In genomic region chr7:45594780-45595535, GRCh38 we compare ENCODE assay signal across 25 cellular contexts. TPM values are rescaled to one million over a fixed set of nuclear protein-coding genes. Genes with fewer than 3 reads are reported as not detected.
DNase-seq lines count a peak whose midpoint lies in the region; ATAC-seq, FAIRE-seq and TF ChIP-seq lines count a peak whose summit lies in the region.
"Had no signal": no experiment of that assay in that cellular context is flagged by ENCODE, and none has a peak within 500 bp of the region (broad histone marks: within the 10 kb centered on the region; RNA-seq: fewer than 3 reads in every experiment).

No MANE protein-coding gene starts in this region.

- H3K4me1 ChIP-seq in kidney (ENCODE audit: control insufficient read depth in 1 of 2, insufficient read depth in 1 of 2, low read depth in 1 of 2, low read length in 2 of 2) (no peaks in the 10 kb centered on the region), stomach (no peaks in the 10 kb centered on the region)
- H3K4me1 ChIP-seq: BLaER1 had no signal

- no peak for TF ChIP-seq EP300 in stomach (IDR thresholded peaks at IDR 0.05)

- no peaks in the 10 kb centered on the region for H3K27me3 ChIP-seq in stomach
- H3K27me3 ChIP-seq: BLaER1 had no signal

- ATAC-seq in activated CD8-positive, alpha-beta memory T cell treated with anti-CD3 and anti-CD28 coated beads, Interleukin-2, amount 10 ng/mL, durations not matched to agents 7 days and 5 days, result no peak
- no peak for ATAC-seq in SK-N-SH treated with all-trans-retinoic acid at 6 μM for 48 hours
- ATAC-seq: CD8-positive, alpha-beta T cell; GM12878; PC-3 had no signal

- intact Hi-C loops in kidney (cut with DNase I) (no loop called here), stomach (cut with DNase I; ENCODE audit: low total_unique reads) (no loop called here)
- intact Hi-C loops in activated CD4-positive, alpha-beta T cell treated with anti-CD3 and anti-CD28 coated beads, Interleukin-2, amount 10 ng/mL, durations not matched to agents 24 days and 14 days (cut with micrococcal nuclease), result no loop called here

- no peaks in the 10 kb centered on the region for H3K36me3 Mint-ChIP-seq in activated CD8-positive, alpha-beta memory T cell treated with anti-CD3 and anti-CD28 coated beads, Interleukin-2, amount 10 ng/mL, durations not matched to agents 7 days and 5 days
- no peaks in the 10 kb centered on the region for H3K36me3 Mint-ChIP-seq in activated CD4-positive, alpha-beta T cell treated with anti-CD3 and anti-CD28 coated beads, Interleukin-2, amount 10 ng/mL, durations not matched to agents 24 days and 14 days (ENCODE audit: low read depth)
- H3K36me3 Mint-ChIP-seq: CD8-positive, alpha-beta T cell had no signal

- WGBS in stomach, 5 donors, result 70 to 83% (median 76%) methylated on average over 7 of the region's 7 CpGs

- no peak overlapping the region for H3K27ac Mint-ChIP-seq in activated CD8-positive, alpha-beta memory T cell treated with anti-CD3 and anti-CD28 coated beads, Interleukin-2, amount 10 ng/mL, durations not matched to agents 7 days and 5 days
- H3K27ac Mint-ChIP-seq in activated CD4-positive, alpha-beta T cell treated with anti-CD3 and anti-CD28 coated beads, Interleukin-2, amount 10 ng/mL, durations not matched to agents 24 days and 14 days, result no peak overlapping the region
- H3K27ac Mint-ChIP-seq: CD8-positive, alpha-beta T cell had no signal

- no peaks in the 10 kb centered on the region for H3K9me3 Mint-ChIP-seq in activated CD8-positive, alpha-beta memory T cell treated with anti-CD3 and anti-CD28 coated beads, Interleukin-2, amount 10 ng/mL, durations not matched to agents 7 days and 5 days (ENCODE audit: low read depth)
- no peaks in the 10 kb centered on the region for H3K9me3 Mint-ChIP-seq in activated CD4-positive, alpha-beta T cell treated with anti-CD3 and anti-CD28 coated beads, Interleukin-2, amount 10 ng/mL, durations not matched to agents 24 days and 14 days
- H3K9me3 Mint-ChIP-seq: CD8-positive, alpha-beta T cell had no signal

- DNase-seq in activated CD8-positive, alpha-beta memory T cell treated with anti-CD3 and anti-CD28 coated beads, Interleukin-2, amount 10 ng/mL, durations not matched to agents 7 days and 5 days, result peak; percentile 18
- DNase-seq in activated CD8-positive, alpha-beta memory T cell treated with anti-CD3 and anti-CD28 coated beads, Interleukin-2, amount 50 U/mL, for 48 hours, result no peak
- DNase-seq in kidney (peak; percentile 10), stomach (peak; percentile 4), NCI-H524 treated with DMSO at 0.1 percent for 48 hours (lab: John Stamatoyannopoulos, UW) (no peak)
- no peak for DNase-seq in activated CD4-positive, alpha-beta T cell treated with anti-CD3 and anti-CD28 coated beads, Interleukin-2, amount 10 ng/mL, durations not matched to agents 24 days and 14 days
- no peak for DNase-seq in stimulated activated CD4-positive, alpha-beta T cell treated with anti-CD3 and anti-CD28 coated beads, Interleukin-4, amount 100 ng/mL, for 1 hour
- DNase-seq: 8988T, DND-41, GDM1, GOT3, KBM-7, MV-4-11, NCI-H1417, NCI-H187 treated with DMSO at 0.1 percent for 48 hours, NCI-H446 treated with DMSO at 0.1 percent for 48 hours, NCI-H774, PC-3 had no signal

- no peaks in the 10 kb centered on the region for H3K27me3 Mint-ChIP-seq in activated CD8-positive, alpha-beta memory T cell treated with anti-CD3 and anti-CD28 coated beads, Interleukin-2, amount 10 ng/mL, durations not matched to agents 7 days and 5 days
- no peaks in the 10 kb centered on the region for H3K27me3 Mint-ChIP-seq in activated CD4-positive, alpha-beta T cell treated with anti-CD3 and anti-CD28 coated beads, Interleukin-2, amount 10 ng/mL, durations not matched to agents 24 days and 14 days

- no peak overlapping the region for H3K9ac ChIP-seq in kidney (ENCODE audit: low read length in 2 of 2)
- H3K9ac ChIP-seq: BLaER1 had no signal

- H3K27ac ChIP-seq in kidney (ENCODE audit: low read depth in 2 of 2, low read length in 2 of 2) (no peak overlapping the region), stomach (no peak overlapping the region)
- H3K27ac ChIP-seq: BLaER1, RWPE1 had no signal

- no peaks in the 10 kb centered on the region for H3K4me1 Mint-ChIP-seq in activated CD8-positive, alpha-beta memory T cell treated with anti-CD3 and anti-CD28 coated beads, Interleukin-2, amount 10 ng/mL, durations not matched to agents 7 days and 5 days
- H3K4me1 Mint-ChIP-seq in activated CD4-positive, alpha-beta T cell treated with anti-CD3 and anti-CD28 coated beads, Interleukin-2, amount 10 ng/mL, durations not matched to agents 24 days and 14 days, result no peaks in the 10 kb centered on the region

- H3K4me3 Mint-ChIP-seq in activated CD8-positive, alpha-beta memory T cell treated with anti-CD3 and anti-CD28 coated beads, Interleukin-2, amount 10 ng/mL, durations not matched to agents 7 days and 5 days, result no peak overlapping the region
- no peak overlapping the region for H3K4me3 Mint-ChIP-seq in activated CD4-positive, alpha-beta T cell treated with anti-CD3 and anti-CD28 coated beads, Interleukin-2, amount 10 ng/mL, durations not matched to agents 24 days and 14 days
- H3K4me3 Mint-ChIP-seq: CD8-positive, alpha-beta T cell had no signal

- TF ChIP-seq POLR2A in stomach (IDR thresholded peaks at IDR 0.05), result no peak

- H3K4me3 ChIP-seq in kidney (ENCODE audit: low read length in 2 of 2) (no peak overlapping the region), stomach (no peak overlapping the region)
- H3K4me3 ChIP-seq: BLaER1, GM12878 had no signal

- no peak for TF ChIP-seq CTCF in kidney (IDR thresholded peaks at IDR 0.05; ENCODE audit: borderline replicate concordance, extremely low read depth, insufficient read depth)
- TF ChIP-seq CTCF in stomach (IDR thresholded peaks at IDR 0.05), result no peak

- CTCF ChIA-PET in activated CD8-positive, alpha-beta memory T cell treated with anti-CD3 and anti-CD28 coated beads, Interleukin-2, amount 10 ng/mL, durations not matched to agents 7 days and 5 days (lab: Charles Lee), result no interaction called here

- no peak for FAIRE-seq in kidney (lab: Jason Lieb, UNC)
- FAIRE-seq: D721Med, GM12878, GM18507 had no signal

- no peaks in the 10 kb centered on the region for H3K9me3 ChIP-seq in kidney (ENCODE audit: control insufficient read depth in 1 of 2, low read length in 2 of 2)
- no peaks in the 10 kb centered on the region for H3K9me3 ChIP-seq in stomach
- H3K9me3 ChIP-seq: BLaER1 had no signal

- no peaks in the 10 kb centered on the region for H3K36me3 ChIP-seq in kidney (ENCODE audit: control insufficient read depth in 1 of 2, insufficient read depth in 2 of 2, low read length in 2 of 2)
- no peaks in the 10 kb centered on the region for H3K36me3 ChIP-seq in stomach
- H3K36me3 ChIP-seq: BLaER1 had no signal

TF ChIP-seq in SK-N-SH treated with all-trans-retinoic acid at 6 μM for 48 hours, 23 proteins besides CTCF, POLR2A, EP300 and RAD21:
- TF ChIP-seq ISL1 (CRISPR knock-in tag; IDR thresholded peaks at IDR 0.05) (no peak), TCF4 (CRISPR knock-in tag; IDR thresholded peaks at IDR 0.05; ENCODE audit: borderline replicate concordance) (peak; percentile 52; the same call in 1 of the 2 replicates)

RNA-seq across cellular contexts. Expression of gene ADCY1, which starts 20.8 kb away (rescaled TPM):
- 1 to 10 TPM; 1.3 to 6.7 TPM for total RNA-seq in activated CD8-positive, alpha-beta memory T cell treated with anti-CD3 and anti-CD28 coated beads, Interleukin-2, amount 10 ng/mL, durations not matched to agents 7 days and 5 days
- total RNA-seq in kidney, result 3.7 TPM
- 2.9 TPM for polyA plus RNA-seq in kidney (ENCODE audit: insufficient read depth, low read depth, low replicate concordance)
- 1 to 10 TPM in 3 of 5 donors, under 1 TPM in 2; 0.45 to 1.8 (median 1.5) TPM for total RNA-seq in stomach
- 1 to 10 TPM in 2 of 3 donors, under 1 TPM in 1; 0.33 to 1.5 (median 1.1) TPM for polyA plus RNA-seq in stomach
- 1.5 and 2.8 TPM in 2 replicates for total RNA-seq in activated CD4-positive, alpha-beta T cell treated with anti-CD3 and anti-CD28 coated beads, Interleukin-2, amount 10 ng/mL, durations not matched to agents 24 days and 14 days
- total RNA-seq: CD8-positive, alpha-beta T cell had no signal

Comparison
In these comparisons a context has a peak if more than half of its experiments do, and no peak if none do; other contexts are left out.
1. DNase-seq: peak in activated CD8-positive, alpha-beta memory T cell treated with anti-CD3 and anti-CD28 coated beads, Interleukin-2, amount 10 ng/mL, durations not matched to agents 7 days and 5 days (single experiment), kidney (single experiment) and stomach (single experiment); none in activated CD8-positive, alpha-beta memory T cell treated with anti-CD3 and anti-CD28 coated beads, Interleukin-2, amount 50 U/mL, for 48 hours (single experiment), NCI-H524 treated with DMSO at 0.1 percent for 48 hours (single experiment), activated CD4-positive, alpha-beta T cell treated with anti-CD3 and anti-CD28 coated beads, Interleukin-2, amount 10 ng/mL, durations not matched to agents 24 days and 14 days (single experiment) and stimulated activated CD4-positive, alpha-beta T cell treated with anti-CD3 and anti-CD28 coated beads, Interleukin-4, amount 100 ng/mL, for 1 hour (single experiment).